ENCODE assay signal across 10 cellular contexts in the genomic region with DNA sequence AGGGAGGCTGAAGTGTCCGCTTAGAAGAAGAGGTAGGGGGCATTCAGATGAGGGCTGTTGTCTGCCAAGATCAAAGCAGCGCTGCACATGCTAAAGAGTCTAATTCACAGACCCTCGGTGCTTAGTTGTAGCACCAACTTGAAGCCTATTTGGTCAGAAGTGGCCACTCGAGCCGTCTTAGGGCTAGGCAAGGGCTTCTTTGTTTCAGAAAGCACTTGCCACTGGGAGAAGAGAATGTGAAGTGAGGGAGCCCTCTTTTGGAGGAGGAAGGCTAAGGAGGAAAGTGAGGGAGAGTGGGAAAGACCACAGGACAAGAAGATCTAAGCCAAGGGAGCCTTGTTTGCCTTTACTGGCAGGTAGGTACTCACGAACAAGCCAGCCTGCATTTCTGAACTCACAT.
DNase-seq lines count a peak whose midpoint lies in the region; ATAC-seq and TF ChIP-seq lines count a peak whose summit lies in the region.
"Had no signal": no experiment of that assay in that cellular context is flagged by ENCODE, and none has a peak within 500 bp of the region (broad histone marks: within the 10 kb centered on the region; RNA-seq: fewer than 3 reads in every experiment).

No MANE protein-coding gene starts in this region.

- H3K27me3 Mint-ChIP-seq in neural crest cell (ENCODE audit: low read depth): no peaks in the 10 kb centered on the region

- DNase-seq in ELR (ENCODE audit: low read depth) (peak; percentile 13), NCI-H524 treated with DMSO at 0.1 percent for 48 hours (lab: John Stamatoyannopoulos, UW) (peak; percentile 67), epithelial cell of esophagus (ENCODE audit: low read depth) (peak; percentile 21), neural crest cell (ENCODE audit: low read depth, low spot score) (no peak), NCI-H2081 (lab: John Stamatoyannopoulos, UW) (no peak), dedifferentiated amniotic fluid mesenchymal stem cell (ENCODE audit: extremely low spot score) (no peak)
- DNase-seq: cerebellar nuclear complex; stimulated activated naive CD8-positive, alpha-beta T cell treated with anti-CD3 and anti-CD28 coated beads, Interleukin-15, Interleukin-2, amounts not matched to agents 100 U/mL and 50 U/mL, for 24 hours had no signal

- no peak overlapping the region for H3K4me3 ChIP-seq in epithelial cell of esophagus (ENCODE audit: low read length)

- peaks cover 5% of the 10 kb centered on the region for H3K36me3 Mint-ChIP-seq in neural crest cell (ENCODE audit: low read depth)

- H3K27ac Mint-ChIP-seq in neural crest cell (ENCODE audit: unreplicated experiment): peak overlapping the region; percentile 27

- H3K4me3 Mint-ChIP-seq in neural crest cell: no peak overlapping the region

- TF ChIP-seq CTCF in epithelial cell of esophagus (IDR thresholded peaks at IDR 0.05; ENCODE audit: insufficient read depth, low read depth, low read length, missing control alignments): peak; percentile 44
- TF ChIP-seq CTCF in neural crest cell (conservative IDR thresholded peaks at IDR 0.05): peak; percentile 22

- ATAC-seq in esophagus mucosa (no peak), GM18502 (IDR thresholded peaks at IDR 0.05; ENCODE audit: poor library complexity, unreplicated experiment) (no peak)
- ATAC-seq: stimulated activated naive CD8-positive, alpha-beta T cell treated with anti-CD3 and anti-CD28 coated beads, Interleukin-15, Interleukin-2, amounts not matched to agents 100 U/mL and 50 U/mL, for 24 hours had no signal

- H3K9me3 Mint-ChIP-seq in neural crest cell: peaks cover 17% of the 10 kb centered on the region

- peaks cover 10% of the 10 kb centered on the region for H3K4me1 Mint-ChIP-seq in neural crest cell

Comparison
In these comparisons a context has a peak if more than half of its experiments do, and no peak if none do; other contexts are left out.
1. DNase-seq: peak in ELR (single experiment), NCI-H524 treated with DMSO at 0.1 percent for 48 hours (single experiment) and epithelial cell of esophagus (single experiment); none in neural crest cell (single experiment), NCI-H2081 (0 of 2) and dedifferentiated amniotic fluid mesenchymal stem cell (single experiment).